ENCODE assay signal across 23 cellular contexts in genomic region chr14:76298896-76299295, GRCh38.
DNase-seq lines count a peak whose midpoint lies in the region; ATAC-seq and TF ChIP-seq lines count a peak whose summit lies in the region.
"Had no signal": no experiment of that assay in that cellular context is flagged by ENCODE, and none has a peak within 500 bp of the region (broad histone marks: within the 10 kb centered on the region; RNA-seq: fewer than 3 reads in every experiment).

No MANE protein-coding gene starts in this region.

- no peak for TF ChIP-seq CTCF in H9 (conservative IDR thresholded peaks at IDR 0.05)
- no peak for TF ChIP-seq CTCF in osteocyte (IDR thresholded peaks at IDR 0.05)

- H2BK12ac ChIP-seq in H9 (ENCODE audit: insufficient read length, low read depth, low read length) = no peak overlapping the region

- H2BK15ac ChIP-seq in H9 (ENCODE audit: low read depth, low read length) = no peak overlapping the region

- H2BK20ac ChIP-seq in H9 (ENCODE audit: low read depth, low read length, poor library complexity, severe bottlenecking) = no peak overlapping the region

- no peaks in the 10 kb centered on the region for H3K79me2 ChIP-seq in H9 (ENCODE audit: insufficient read depth, low read length)

- no CpG with 5 or more reads among the region's 5 CpGs for WGBS in H9 (ENCODE audit: extremely low coverage, insufficient read length, low lambda C conversion rate)

- no peak overlapping the region for H4K5ac ChIP-seq in H9 (ENCODE audit: insufficient read length, low read depth, low read length)

- H3K23me2 ChIP-seq in H9 (ENCODE audit: insufficient read length, low read depth, low read length, poor library complexity, severe bottlenecking) = no peaks in the 10 kb centered on the region

- no peak for ATAC-seq in activated T-cell treated with anti-CD3 and anti-CD28 coated beads, Interleukin-2, amount 50 U/mL, for 4 hours
- ATAC-seq: A549, GM12878, HCT116 had no signal

- H3K9me3 Mint-ChIP-seq in H9 (no peaks in the 10 kb centered on the region), osteocyte (ENCODE audit: unreplicated experiment) (no peaks in the 10 kb centered on the region)
- H3K9me3 Mint-ChIP-seq in activated T-cell treated with anti-CD3 and anti-CD28 coated beads, Interleukin-2, amount 50 U/mL, for 4 hours = no peaks in the 10 kb centered on the region
- H3K9me3 Mint-ChIP-seq: CD4-positive, alpha-beta T cell had no signal

- H2AK5ac ChIP-seq in H9 (ENCODE audit: insufficient read length, low read length) = no peak overlapping the region

- no peak overlapping the region for H3K4me2 ChIP-seq in H9 (ENCODE audit: insufficient read depth, insufficient read length, low read length)
- H3K4me2 ChIP-seq: A549; BLaER1 treated with 17β-estradiol and CSF1 and Interleukin-3, amounts not matched to agents 10 nM and 100 nM had no signal

- H2BK5ac ChIP-seq in H9 (ENCODE audit: insufficient read length, low read length) = no peak overlapping the region

- H3K27me3 Mint-ChIP-seq in H9 (ENCODE audit: low read depth) = peaks cover 26% of the 10 kb centered on the region
- peaks cover 7% of the 10 kb centered on the region for H3K27me3 Mint-ChIP-seq in osteocyte (ENCODE audit: unreplicated experiment)
- peaks cover 28% of the 10 kb centered on the region for H3K27me3 Mint-ChIP-seq in activated T-cell treated with anti-CD3 and anti-CD28 coated beads, Interleukin-2, amount 50 U/mL, for 4 hours (ENCODE audit: low read depth)

- no peak overlapping the region for H3K4me3 Mint-ChIP-seq in H9
- H3K4me3 Mint-ChIP-seq in osteocyte (ENCODE audit: unreplicated experiment) = no peak overlapping the region
- H3K4me3 Mint-ChIP-seq in activated T-cell treated with anti-CD3 and anti-CD28 coated beads, Interleukin-2, amount 50 U/mL, for 4 hours = no peak overlapping the region
- H3K4me3 Mint-ChIP-seq: CD14-positive monocyte; CD4-positive, alpha-beta T cell had no signal

- no peak overlapping the region for H3K4ac ChIP-seq in H9 (ENCODE audit: low read depth, low read length)

- H3K18ac ChIP-seq in H9 (ENCODE audit: insufficient read length, low read depth, low read length) = no peak overlapping the region

- H3T11ph ChIP-seq in H9 (ENCODE audit: low read length) = no peak overlapping the region

- no peak overlapping the region for H3K23ac ChIP-seq in H9 (ENCODE audit: insufficient read length, low read depth, low read length)

- no peak overlapping the region for H3K14ac ChIP-seq in H9 (ENCODE audit: insufficient read depth, low read length)

- no peaks in the 10 kb centered on the region for H4K20me1 ChIP-seq in H9 (ENCODE audit: control insufficient read depth, insufficient read depth, insufficient read length)
- H4K20me1 ChIP-seq: BLaER1 treated with 17β-estradiol and CSF1 and Interleukin-3, amounts not matched to agents 10 nM and 100 nM had no signal

- no peaks in the 10 kb centered on the region for H3K27me3 ChIP-seq in H9 (ENCODE audit: insufficient read depth, low read length)
- H3K27me3 ChIP-seq: BLaER1 treated with 17β-estradiol and CSF1 and Interleukin-3, amounts not matched to agents 10 nM and 100 nM had no signal

- H3K4me1 Mint-ChIP-seq in H9 = peaks cover 0 to 3% of the 10 kb centered on the region in 2 experiments; a peak in 2 of 4 replicates
- no peaks in the 10 kb centered on the region for H3K4me1 Mint-ChIP-seq in osteocyte (ENCODE audit: unreplicated experiment)
- no peaks in the 10 kb centered on the region for H3K4me1 Mint-ChIP-seq in activated T-cell treated with anti-CD3 and anti-CD28 coated beads, Interleukin-2, amount 50 U/mL, for 4 hours (ENCODE audit: low read depth)
- H3K4me1 Mint-ChIP-seq: CD14-positive monocyte; CD8-positive, alpha-beta memory T cell had no signal

- H4K8ac ChIP-seq in H9 (replicated peaks; ENCODE audit: insufficient read length, low read depth, low read length) = no peak overlapping the region

- H3K79me1 ChIP-seq in H9 (ENCODE audit: insufficient read depth, low read depth, low read length, poor library complexity, severe bottlenecking) = no peaks in the 10 kb centered on the region

- no peaks in the 10 kb centered on the region for H3K9me3 ChIP-seq in H9 (ENCODE audit: control insufficient read depth, low read depth, low read length)
- H3K9me3 ChIP-seq: A549, BE2C had no signal

- no peak for TF ChIP-seq POLR2A in erythroblast (IDR thresholded peaks at IDR 0.05; ENCODE audit: low read length)

- H3K36me3 Mint-ChIP-seq in H9 (ENCODE audit: insufficient read depth in 1 of 3, low read depth in 3 of 3) (no peaks in the 10 kb centered on the region), osteocyte (ENCODE audit: unreplicated experiment) (no peaks in the 10 kb centered on the region)
- no peaks in the 10 kb centered on the region for H3K36me3 Mint-ChIP-seq in activated T-cell treated with anti-CD3 and anti-CD28 coated beads, Interleukin-2, amount 50 U/mL, for 4 hours (ENCODE audit: insufficient read depth)
- H3K36me3 Mint-ChIP-seq: CD14-positive monocyte; CD8-positive, alpha-beta memory T cell had no signal

- H3K9ac ChIP-seq in H9 (ENCODE audit: extremely low read depth, insufficient read length, low read length) = no peak overlapping the region
- H3K9ac ChIP-seq: BLaER1 treated with 17β-estradiol and CSF1 and Interleukin-3, amounts not matched to agents 10 nM and 100 nM; GM23248 had no signal

- H4K91ac ChIP-seq in H9 (ENCODE audit: insufficient read length, low read depth, low read length) = no peak overlapping the region

- no peaks in the 10 kb centered on the region for H3K4me1 ChIP-seq in H9 (ENCODE audit: insufficient read depth, low read length)
- H3K4me1 ChIP-seq: A549; BE2C; BLaER1 treated with 17β-estradiol and CSF1 and Interleukin-3, amounts not matched to agents 10 nM and 100 nM had no signal

- H3K27ac Mint-ChIP-seq in H9 (no peak overlapping the region), osteocyte (ENCODE audit: unreplicated experiment) (no peak overlapping the region)
- H3K27ac Mint-ChIP-seq: CD14-positive monocyte; CD4-positive, alpha-beta T cell had no signal

- no peak overlapping the region for H3K56ac ChIP-seq in H9 (ENCODE audit: insufficient read length, low read depth, low read length)

- H3K27ac ChIP-seq in H9 (ENCODE audit: insufficient read length, low read depth, low read length) = no peak overlapping the region
- H3K27ac ChIP-seq: A549; BLaER1 treated with 17β-estradiol and CSF1 and Interleukin-3, amounts not matched to agents 10 nM and 100 nM; GM23248 had no signal

- DNase-seq in H9 (peak; percentile 5), ecto neural progenitor cell (ENCODE audit: low spot score) (peak; percentile 6), osteocyte (ENCODE audit: extremely low spot score, unreplicated experiment) (peak; percentile 25), HUDEP-2 (lab: John Stamatoyannopoulos, UW; ENCODE audit: unreplicated experiment in 76 of 76) (no peak), erythroblast (lab: John Stamatoyannopoulos, UW) (no peak)
- DNase-seq in activated T-cell treated with anti-CD3 and anti-CD28 coated beads, Interleukin-2, amount 50 U/mL, for 4 hours = no peak
- DNase-seq: 8988T; ACHN; AML-193; BE2C; CD4-positive, alpha-beta T cell; CD8-positive, alpha-beta memory T cell; DMS 273 treated with DMSO at 0.1 percent for 48 hours; DMS79; EL; GDM1; GM23248; H7 had no signal

- no peak overlapping the region for H2BK120ac ChIP-seq in H9 (ENCODE audit: low read depth, low read length, poor library complexity, severe bottlenecking)

- H2AFZ ChIP-seq in H9 (ENCODE audit: low read length) = no peak overlapping the region
- H2AFZ ChIP-seq: GM23248 had no signal

Comparison
In these comparisons a context has a peak if more than half of its experiments do, and no peak if none do; other contexts are left out.
1. DNase-seq: peak in H9 (single experiment), ecto neural progenitor cell (single experiment) and osteocyte (single experiment); none in activated T-cell treated with anti-CD3 and anti-CD28 coated beads, Interleukin-2, amount 50 U/mL, for 4 hours (single experiment), HUDEP-2 (0 of 76) and erythroblast (0 of 2).